Comparison of ENCODE assay signal across 23 cellular contexts in genomic region chrX:74280759-74281158, GRCh38. TPM values are rescaled to one million over a fixed set of nuclear protein-coding genes. Genes with fewer than 3 reads are reported as not detected.
A peak's percentile ranks its signal among the peaks of the same experiment; 100 is the strongest.
DNase-seq lines count a peak whose midpoint lies in the region; ATAC-seq lines count a peak whose summit lies in the region.
"Had no signal": no experiment of that assay in that cellular context is flagged by ENCODE, and none has a peak within 500 bp of the region (broad histone marks: within the 10 kb centered on the region; RNA-seq: fewer than 3 reads in every experiment).

No MANE protein-coding gene starts in this region.

- H3K9me3 Mint-ChIP-seq in activated CD4-positive, alpha-beta memory T cell treated with anti-CD3 and anti-CD28 coated beads for 36 hours: no peaks in the 10 kb centered on the region
- H3K9me3 Mint-ChIP-seq in activated CD4-positive, alpha-beta memory T cell treated with anti-CD3 and anti-CD28 coated beads, Interleukin-2, amount 10 ng/mL, durations not matched to agents 7 days and 5 days: no peaks in the 10 kb centered on the region
- H3K9me3 Mint-ChIP-seq: activated CD4-positive, alpha-beta T cell treated with anti-CD3 and anti-CD28 coated beads, Interleukin-2, amount 10 ng/mL, durations not matched to agents 24 days and 14 days; activated T-cell treated with anti-CD3 and anti-CD28 coated beads, Interleukin-2, amount 50 U/mL, for 72 hours; stimulated activated naive CD8-positive, alpha-beta T cell treated with anti-CD3 and anti-CD28 coated beads, Interleukin-15, amount 100 ng/mL, for 72 hours had no signal

- H3K9me3 ChIP-seq in HAP-1: no peaks in the 10 kb centered on the region

- CTCF ChIA-PET in activated CD4-positive, alpha-beta memory T cell treated with anti-CD3 and anti-CD28 coated beads for 36 hours (lab: Charles Lee): no interaction called here
- CTCF ChIA-PET in activated CD4-positive, alpha-beta memory T cell treated with anti-CD3 and anti-CD28 coated beads, Interleukin-2, amount 10 ng/mL, durations not matched to agents 7 days and 5 days (lab: Charles Lee): no interaction called here

- peaks cover 22% of the 10 kb centered on the region for H3K4me1 Mint-ChIP-seq in activated CD4-positive, alpha-beta memory T cell treated with anti-CD3 and anti-CD28 coated beads for 36 hours (ENCODE audit: low read depth)
- peaks cover 2% of the 10 kb centered on the region for H3K4me1 Mint-ChIP-seq in activated CD4-positive, alpha-beta memory T cell treated with anti-CD3 and anti-CD28 coated beads, Interleukin-2, amount 10 ng/mL, durations not matched to agents 7 days and 5 days
- H3K4me1 Mint-ChIP-seq: stimulated activated naive CD8-positive, alpha-beta T cell treated with anti-CD3 and anti-CD28 coated beads, Interleukin-15, amount 100 ng/mL, for 72 hours had no signal

- H3K27me3 ChIP-seq in HAP-1 (ENCODE audit: low read depth): no peaks in the 10 kb centered on the region

- POLR2A ChIA-PET in activated CD4-positive, alpha-beta memory T cell treated with anti-CD3 and anti-CD28 coated beads for 36 hours (lab: Charles Lee): no interaction called here
- POLR2A ChIA-PET in activated CD4-positive, alpha-beta memory T cell treated with anti-CD3 and anti-CD28 coated beads, Interleukin-2, amount 10 ng/mL, durations not matched to agents 7 days and 5 days (lab: Charles Lee): interaction anchor here (0.5 kb wide), 1 partner anchor 11 kb away, joined by 3 read pairs; no protein-coding TSS in a partner anchor

- intact Hi-C loops in activated CD4-positive, alpha-beta memory T cell treated with anti-CD3 and anti-CD28 coated beads for 36 hours (cut with micrococcal nuclease): no loop called here

- peak overlapping the region; percentile 8 for H3K27ac Mint-ChIP-seq in activated CD4-positive, alpha-beta memory T cell treated with anti-CD3 and anti-CD28 coated beads for 36 hours
- H3K27ac Mint-ChIP-seq in activated CD4-positive, alpha-beta memory T cell treated with anti-CD3 and anti-CD28 coated beads, Interleukin-2, amount 10 ng/mL, durations not matched to agents 7 days and 5 days: no peak overlapping the region
- H3K27ac Mint-ChIP-seq: activated CD4-positive, alpha-beta T cell treated with anti-CD3 and anti-CD28 coated beads, Interleukin-2, amount 10 ng/mL, durations not matched to agents 24 days and 14 days; activated T-cell treated with anti-CD3 and anti-CD28 coated beads, Interleukin-2, amount 50 U/mL, for 72 hours; CD4-positive, CD25-positive, alpha-beta regulatory T cell; stimulated activated naive CD8-positive, alpha-beta T cell treated with anti-CD3 and anti-CD28 coated beads, Interleukin-15, amount 100 ng/mL, for 72 hours had no signal

- H3K4me1 ChIP-seq in HAP-1: peaks cover 27% of the 10 kb centered on the region

- H3K4me3 ChIP-seq in HAP-1: no peak overlapping the region

- H3K27me3 Mint-ChIP-seq in activated CD4-positive, alpha-beta memory T cell treated with anti-CD3 and anti-CD28 coated beads for 36 hours: no peaks in the 10 kb centered on the region
- no peaks in the 10 kb centered on the region for H3K27me3 Mint-ChIP-seq in activated CD4-positive, alpha-beta memory T cell treated with anti-CD3 and anti-CD28 coated beads, Interleukin-2, amount 10 ng/mL, durations not matched to agents 7 days and 5 days
- H3K27me3 Mint-ChIP-seq: activated CD4-positive, alpha-beta T cell treated with anti-CD3 and anti-CD28 coated beads, Interleukin-2, amount 10 ng/mL, durations not matched to agents 24 days and 14 days; CD4-positive, CD25-positive, alpha-beta regulatory T cell; stimulated activated naive CD8-positive, alpha-beta T cell treated with anti-CD3 and anti-CD28 coated beads, Interleukin-15, amount 100 ng/mL, for 72 hours had no signal

- ATAC-seq in HG02623 (IDR thresholded peaks at IDR 0.05; ENCODE audit: unreplicated experiment): peak; percentile 77
- peak; percentile 43 for ATAC-seq in HG03520 (IDR thresholded peaks at IDR 0.05; ENCODE audit: unreplicated experiment)
- ATAC-seq in GM21825 (IDR thresholded peaks at IDR 0.05; ENCODE audit: unreplicated experiment): no peak
- ATAC-seq: stimulated activated naive CD8-positive, alpha-beta T cell treated with anti-CD3 and anti-CD28 coated beads, Interleukin-15, amount 100 ng/mL, for 72 hours had no signal

- no peak overlapping the region for H3K4me3 Mint-ChIP-seq in activated CD4-positive, alpha-beta memory T cell treated with anti-CD3 and anti-CD28 coated beads for 36 hours
- no peak overlapping the region for H3K4me3 Mint-ChIP-seq in activated CD4-positive, alpha-beta memory T cell treated with anti-CD3 and anti-CD28 coated beads, Interleukin-2, amount 10 ng/mL, durations not matched to agents 7 days and 5 days
- H3K4me3 Mint-ChIP-seq: activated CD4-positive, alpha-beta T cell treated with anti-CD3 and anti-CD28 coated beads, Interleukin-2, amount 10 ng/mL, durations not matched to agents 24 days and 14 days; activated T-cell treated with anti-CD3 and anti-CD28 coated beads, Interleukin-2, amount 50 U/mL, for 72 hours; CD4-positive, CD25-positive, alpha-beta regulatory T cell; stimulated activated naive CD8-positive, alpha-beta T cell treated with anti-CD3 and anti-CD28 coated beads, Interleukin-15, amount 100 ng/mL, for 72 hours had no signal

- DNase-seq in activated CD4-positive, alpha-beta memory T cell treated with anti-CD3 and anti-CD28 coated beads for 36 hours: peak; percentile 8
- no peak for DNase-seq in activated CD4-positive, alpha-beta memory T cell treated with anti-CD3 and anti-CD28 coated beads, Interleukin-2, amount 10 ng/mL, durations not matched to agents 7 days and 5 days
- DNase-seq in iPS-NIHi11 (ENCODE audit: low spot score) (no peak), GF-D8 (lab: John Stamatoyannopoulos, UW) (no peak), HAP-1 (ENCODE audit: low spot score in 2 of 2) (no peak)
- DNase-seq: activated CD4-positive, alpha-beta T cell treated with anti-CD3 and anti-CD28 coated beads, Interleukin-2, amount 10 ng/mL, durations not matched to agents 24 days and 14 days; activated T-cell treated with anti-CD3 and anti-CD28 coated beads, Interleukin-2, amount 50 U/mL, for 72 hours; anterior cingulate cortex; CD4-positive, CD25-positive, alpha-beta regulatory T cell; cortex of kidney; EL; erythroblast; GOT3; NCI-H1930; NCI-H526 treated with DMSO at 0.1 percent for 48 hours; stimulated activated naive CD8-positive, alpha-beta T cell treated with anti-CD3 and anti-CD28 coated beads, Interleukin-15, amount 100 ng/mL, for 72 hours; T-helper 2 cell had no signal

- in situ Hi-C loops in HAP-1 (cut with MboI; ENCODE audit: low sequenced_read_pairs): no loop called here

- peaks cover 21% of the 10 kb centered on the region for H3K36me3 Mint-ChIP-seq in activated CD4-positive, alpha-beta memory T cell treated with anti-CD3 and anti-CD28 coated beads for 36 hours
- peaks cover 41% of the 10 kb centered on the region for H3K36me3 Mint-ChIP-seq in activated CD4-positive, alpha-beta memory T cell treated with anti-CD3 and anti-CD28 coated beads, Interleukin-2, amount 10 ng/mL, durations not matched to agents 7 days and 5 days (ENCODE audit: low read depth)

- peaks cover 70% of the 10 kb centered on the region for H3K36me3 ChIP-seq in HAP-1 (replicated peaks)

RNA-seq across cellular contexts. Expression of gene ZCCHC13, which starts 23.2 kb away (rescaled TPM):
- total RNA-seq in activated CD4-positive, alpha-beta memory T cell treated with anti-CD3 and anti-CD28 coated beads for 36 hours: not detected
- total RNA-seq in activated CD4-positive, alpha-beta memory T cell treated with anti-CD3 and anti-CD28 coated beads, Interleukin-2, amount 10 ng/mL, durations not matched to agents 7 days and 5 days: not detected
- total RNA-seq: activated CD4-positive, alpha-beta T cell treated with anti-CD3 and anti-CD28 coated beads, Interleukin-2, amount 10 ng/mL, durations not matched to agents 24 days and 14 days; activated T-cell treated with anti-CD3 and anti-CD28 coated beads, Interleukin-2, amount 50 U/mL, for 72 hours; CD4-positive, CD25-positive, alpha-beta regulatory T cell; kidney epithelial cell; mononuclear cell; osteocyte had no signal
